9 cellular contexts compared by ENCODE assay signal in genomic region chr1:30933874-30934252, GRCh38. TPM values are rescaled to one million over a fixed set of nuclear protein-coding genes. Genes with fewer than 3 reads are reported as not detected.
DNase-seq lines count a peak whose midpoint lies in the region; ATAC-seq, FAIRE-seq and TF ChIP-seq lines count a peak whose summit lies in the region.
"Had no signal": no experiment of that assay in that cellular context is flagged by ENCODE, and none has a peak within 500 bp of the region (broad histone marks: within the 10 kb centered on the region; RNA-seq: fewer than 3 reads in every experiment).

No MANE protein-coding gene starts in this region.

- H3K4me3 ChIP-seq in HepG2 (replicated peaks in 1 of 3; ENCODE audit: insufficient read depth in 1 of 3, low read depth in 2 of 3, low read length in 3 of 3) = no peak overlapping the region
- H3K4me3 ChIP-seq in right lobe of liver = no peak overlapping the region
- H3K4me3 ChIP-seq in hepatocyte = no peak overlapping the region

- H3K27me3 ChIP-seq in HepG2 (ENCODE audit: control insufficient read depth in 1 of 2, insufficient read depth in 2 of 2, low read length in 2 of 2) (no peaks in the 10 kb centered on the region), right lobe of liver (no peaks in the 10 kb centered on the region), hepatocyte (no peaks in the 10 kb centered on the region)

- H3K4me1 ChIP-seq in HepG2 (ENCODE audit: insufficient read depth, low read length) (peaks cover 39% of the 10 kb centered on the region), right lobe of liver (peaks cover 0 to 5% (median 0%) of the 10 kb centered on the region in 4 donors), hepatocyte (ENCODE audit: insufficient read depth) (peaks cover 10% of the 10 kb centered on the region)

- H3K9me3 ChIP-seq in HepG2 (ENCODE audit: low read length) (no peaks in the 10 kb centered on the region), right lobe of liver (no peaks in the 10 kb centered on the region), hepatocyte (ENCODE audit: low read depth) (no peaks in the 10 kb centered on the region)

- H2AFZ ChIP-seq in HepG2 (ENCODE audit: low read length) = no peak overlapping the region
- no peak overlapping the region for H2AFZ ChIP-seq in hepatocyte

- no peak for TF ChIP-seq CTCF in HepG2 (CRISPR knock-in tag; IDR thresholded peaks at IDR 0.05)
- no peak for TF ChIP-seq CTCF in right lobe of liver (IDR thresholded peaks at IDR 0.05)
- no peak for TF ChIP-seq CTCF in hepatocyte (IDR thresholded peaks at IDR 0.05; ENCODE audit: poor library complexity)

- H3K27ac ChIP-seq in HepG2 (ENCODE audit: extremely low read length, insufficient read depth, low read length) = peak overlapping the region; percentile 39
- H3K27ac ChIP-seq in right lobe of liver = no peak overlapping the region
- H3K27ac ChIP-seq in hepatocyte = peak overlapping the region; percentile 25

- POLR2A ChIA-PET in HepG2 (lab: Yijun Ruan, JAX) = interaction anchor here (1.0 kb wide), 1 partner anchor 8 kb away, joined by 4 read pairs; no protein-coding TSS in a partner anchor

- H3K4me1 Mint-ChIP-seq in activated naive CD8-positive, alpha-beta T cell (ENCODE audit: low read depth) = no peaks in the 10 kb centered on the region

- TF ChIP-seq EP300 in HepG2 (IDR thresholded peaks at IDR 0.05; ENCODE audit: low read depth in 2 of 2, low read length in 2 of 2) (no peak), HepG2 (CRISPR knock-in tag; IDR thresholded peaks at IDR 0.05; ENCODE audit: borderline replicate concordance) (no peak)

- H3K36me3 ChIP-seq in HepG2 (replicated peaks in 1 of 2; ENCODE audit: control insufficient read depth in 1 of 2, insufficient read depth in 2 of 2, low read length in 2 of 2) = peaks cover 34 to 49% of the 10 kb centered on the region in 2 experiments
- H3K36me3 ChIP-seq in right lobe of liver = peaks cover 0 to 57% (median 20%) of the 10 kb centered on the region in 4 donors
- H3K36me3 ChIP-seq in hepatocyte (replicated peaks; ENCODE audit: insufficient read depth, low read depth) = no peaks in the 10 kb centered on the region

- H4K20me1 ChIP-seq in HepG2 (ENCODE audit: insufficient read depth, low read length) (peaks cover 22% of the 10 kb centered on the region), hepatocyte (ENCODE audit: insufficient read depth, poor library complexity, severe bottlenecking) (peaks cover 18% of the 10 kb centered on the region)

- H3K9me2 ChIP-seq in hepatocyte (replicated peaks; ENCODE audit: insufficient read depth) = no peaks in the 10 kb centered on the region

- intact Hi-C loops in HepG2 (cut with micrococcal nuclease; ENCODE audit: unreplicated experiment) = no loop called here
- intact Hi-C loops in right lobe of liver (cut with DNase I) = no loop called here

- DNase-seq in HepG2 (ENCODE audit: low spot score) (no peak), right lobe of liver (no peak), hepatocyte (ENCODE audit: low spot score) (no peak), urothelium cell line (ENCODE audit: low spot score) (peak; percentile 51), NCI-H2107 (lab: John Stamatoyannopoulos, UW) (no peak)
- DNase-seq in activated CD4-positive, CD25-positive, alpha-beta regulatory T cell (lab: John Stamatoyannopoulos, UW) = no peak
- DNase-seq: NCI-H446 treated with DMSO at 0.1 percent for 48 hours had no signal

- H3K9me3 Mint-ChIP-seq in activated naive CD8-positive, alpha-beta T cell (ENCODE audit: low read depth) = no peaks in the 10 kb centered on the region

- H3K27ac Mint-ChIP-seq in activated naive CD8-positive, alpha-beta T cell = peak overlapping the region; percentile 55

- H3K27me3 Mint-ChIP-seq in activated naive CD8-positive, alpha-beta T cell = no peaks in the 10 kb centered on the region

- no peak for TF ChIP-seq RAD21 in HepG2 (CRISPR knock-in tag; IDR thresholded peaks at IDR 0.05)

- FAIRE-seq in HepG2 (lab: Jason Lieb, UNC) (no peak), urothelium cell line (lab: Jason Lieb, UNC) (no peak)

- no TSS peak for BruUV-seq in HepG2 (replicated peaks; lab: Mats Ljungman, UMichigan)

- CTCF ChIA-PET in HepG2 (lab: Yijun Ruan, JAX; ENCODE audit: low intra/inter-chr PET ratio, low total read pairs) = no interaction called here

- no peak for TF ChIP-seq POLR2A in HepG2 (IDR thresholded peaks at IDR 0.05; ENCODE audit: insufficient read depth in 1 of 2, low read depth in 2 of 2, low read length in 2 of 2)
- TF ChIP-seq POLR2A in right lobe of liver (IDR thresholded peaks at IDR 0.05) = no peak

- in situ Hi-C loops in HepG2 (cut with HindIII; ENCODE audit: extremely low pct_ligation_motif_present, low pct_unique_long_range_greater_than_20kb) = no loop called here

- ATAC-seq in HepG2 (no peak), right lobe of liver (no peak), GM19452 (IDR thresholded peaks at IDR 0.05; ENCODE audit: unreplicated experiment) (no peak)

- no peaks in the 10 kb centered on the region for H3K79me2 ChIP-seq in HepG2 (ENCODE audit: insufficient read depth, low read length)
- H3K79me2 ChIP-seq in hepatocyte = peaks cover 22% of the 10 kb centered on the region

- 98% methylated on average over 4 of the region's 4 CpGs for WGBS in HepG2 (ENCODE audit: low lambda C conversion rate)
- 85% methylated on average over 4 of the region's 4 CpGs for WGBS in right lobe of liver (ENCODE audit: insufficient coverage, low coverage, low lambda C conversion rate, missing lambda C conversion rate)
- 79% methylated on average over 4 of the region's 4 CpGs for WGBS in hepatocyte (ENCODE audit: low lambda C conversion rate, missing lambda C conversion rate)

- H3K4me3 Mint-ChIP-seq in activated naive CD8-positive, alpha-beta T cell = no peak overlapping the region

- H3K36me3 Mint-ChIP-seq in activated naive CD8-positive, alpha-beta T cell = no peaks in the 10 kb centered on the region

- H3K9ac ChIP-seq in HepG2 (ENCODE audit: insufficient read depth, low read depth, low read length) = no peak overlapping the region

- H3K4me2 ChIP-seq in HepG2 (ENCODE audit: low read depth, low read length) = no peak overlapping the region
- no peak overlapping the region for H3K4me2 ChIP-seq in hepatocyte

TF ChIP-seq in HepG2, 621 proteins besides CTCF, POLR2A, EP300 and RAD21:
- TF ChIP-seq RBM22 (optimal IDR thresholded peaks at IDR 0.05; ENCODE audit: low read length) = peak; percentile 14
- no peak for TF ChIP-seq DDIT3 (CRISPR knock-in tag; IDR thresholded peaks at IDR 0.05)

RNA-seq across cellular contexts. Expression of gene SDC3, which starts 25.3 kb away (rescaled TPM):
- total RNA-seq in HepG2 (2016; rRNA removed; fragmentation: Illumina TruSeq; extraction: Trizol) (0.18 and 0.49 TPM in 2 replicates), right lobe of liver (10 to 100 TPM; 13.8 to 45.7 (median 16.2) TPM), hepatocyte (28.6 and 33.5 TPM in 2 replicates)
- total RNA-seq in HepG2 (2016; cell fraction: cytosol; rRNA removed; fragmentation: Illumina TruSeq; extraction: Trizol; ENCODE audit: low read depth) = 0.10 and 0.26 TPM in 2 replicates
- total RNA-seq in HepG2 (2016; cell fraction: insoluble cytoplasmic fraction; rRNA removed; fragmentation: Illumina TruSeq; extraction: Trizol) = 0.25 and 0.61 TPM in 2 replicates
- 0.24 and 0.40 TPM in 2 replicates for total RNA-seq in HepG2 (2016; cell fraction: membrane; rRNA removed; fragmentation: Illumina TruSeq; extraction: Trizol)
- total RNA-seq in HepG2 (2016; cell fraction: nucleus; rRNA removed; fragmentation: Illumina TruSeq; extraction: Trizol) = 0.47 and 0.78 TPM in 2 replicates
- polyA plus RNA-seq in HepG2 (2011; rRNA removed) (0.84 and 0.85 TPM in 2 replicates), hepatocyte (51.0 and 60.0 TPM in 2 replicates)
- polyA plus RNA-seq in HepG2 (2011; cell fraction: cytosol; rRNA removed) = 0.64 and 0.74 TPM in 2 replicates
- 1.3 and 1.4 TPM in 2 replicates for polyA plus RNA-seq in HepG2 (2011; cell fraction: nucleus; rRNA removed)
- polyA plus RNA-seq in HepG2 (2012) = 0.98 and 2.3 TPM in 2 replicates
- polyA plus RNA-seq in HepG2 (2016; cell fraction: cytosol; fragmentation: Illumina TruSeq; extraction: Trizol; ENCODE audit: low read depth) = 0.11 and 0.24 TPM in 2 replicates
- polyA plus RNA-seq in HepG2 (2016; cell fraction: insoluble cytoplasmic fraction; fragmentation: Illumina TruSeq; extraction: Trizol; ENCODE audit: low read depth) = 0.69 and 0.96 TPM in 2 replicates
- 0.35 and 0.79 TPM in 2 replicates for polyA plus RNA-seq in HepG2 (2016; cell fraction: membrane; fragmentation: Illumina TruSeq; extraction: Trizol; ENCODE audit: low read depth)
- polyA plus RNA-seq in HepG2 (2016; cell fraction: nucleus; fragmentation: Illumina TruSeq; extraction: Trizol; ENCODE audit: insufficient read depth, low read depth) = 1.5 and 1.7 TPM in 2 replicates
- 1.8 and 6.1 TPM in 2 replicates for polyA minus RNA-seq in HepG2 (2011; rRNA and poly(A)+ RNA removed; ENCODE audit: low replicate concordance)
- polyA minus RNA-seq in HepG2 (2011; cell fraction: cytosol; rRNA and poly(A)+ RNA removed) = 0.89 and 2.0 TPM in 2 replicates
- polyA minus RNA-seq in HepG2 (2011; cell fraction: nucleus; rRNA and poly(A)+ RNA removed) = 0.37 and 0.77 TPM in 2 replicates

Comparison
In these comparisons a context has a peak if more than half of its experiments do, and no peak if none do; other contexts are left out.
1. H3K27ac ChIP-seq: peak in HepG2 (single experiment) and hepatocyte (single experiment); none in right lobe of liver (0 of 3).
2. RNA of gene SDC3, which starts 25.3 kb away (total RNA-seq): 28.6 to 33.5 TPM in hepatocyte and 13.8 to 45.7 TPM in right lobe of liver; 0.10 to 0.78 TPM in HepG2; every median in the first group is over 4 times any median in the second.